In the genomic region with DNA sequence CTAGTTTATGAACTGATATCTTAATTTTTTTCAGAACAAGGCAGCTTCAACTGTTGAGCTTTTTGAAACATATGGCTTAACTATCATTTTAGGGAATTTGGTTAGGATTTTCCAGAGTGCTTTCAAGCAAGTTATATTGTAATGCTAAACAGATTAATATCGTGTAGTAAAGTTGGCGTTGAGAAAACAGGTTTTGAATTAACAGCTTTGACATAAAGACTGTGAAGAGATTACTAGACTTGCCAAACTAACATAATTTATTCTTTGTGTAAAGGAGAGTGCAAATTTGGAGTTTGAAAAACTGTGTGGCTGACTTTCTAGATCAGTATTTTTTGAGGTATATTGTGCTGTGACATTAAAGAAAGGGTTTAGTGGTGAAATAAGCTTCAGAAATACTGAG, we compare ENCODE assay signal across 17 cellular contexts. TPM values are rescaled to one million over a fixed set of nuclear protein-coding genes. Genes with fewer than 3 reads are reported as not detected.
DNase-seq lines count a peak whose midpoint lies in the region; ATAC-seq and TF ChIP-seq lines count a peak whose summit lies in the region.
"Had no signal": no experiment of that assay in that cellular context is flagged by ENCODE, and none has a peak within 500 bp of the region (broad histone marks: within the 10 kb centered on the region; RNA-seq: fewer than 3 reads in every experiment).

No MANE protein-coding gene starts in this region.

- H3K9me3 Mint-ChIP-seq in CD8-positive, alpha-beta memory T cell: no peaks in the 10 kb centered on the region
- peaks cover 4 to 16% (median 11%) of the 10 kb centered on the region in 5 experiments for H3K9me3 Mint-ChIP-seq in brain
- peaks cover 2% of the 10 kb centered on the region for H3K9me3 Mint-ChIP-seq in memory B cell
- H3K9me3 Mint-ChIP-seq in stimulated activated effector memory CD8-positive, alpha-beta T cell treated with anti-CD3 and anti-CD28 coated beads, Interleukin-12 subunit alpha, Interleukin-12 subunit beta, amount 100 ng/mL, for 72 hours: peaks cover 3% of the 10 kb centered on the region

- no peak overlapping the region for H3K27ac ChIP-seq in CD8-positive, alpha-beta memory T cell (ENCODE audit: low read depth, low read length)
- H3K27ac ChIP-seq: WERI-Rb-1 had no signal

- CTCF ChIA-PET in CD8-positive, alpha-beta memory T cell (lab: Charles Lee): interaction anchor here (0.7 to 1.1 kb wide), 2 partner anchors 15 to 43 kb away, joined by 3 to 4 read pairs; no protein-coding TSS in a partner anchor

- no peaks in the 10 kb centered on the region for H3K36me3 ChIP-seq in CD8-positive, alpha-beta memory T cell (ENCODE audit: insufficient read depth, low read length)
- H3K36me3 ChIP-seq: WERI-Rb-1 had no signal

- no peaks in the 10 kb centered on the region for H3K9me3 ChIP-seq in CD8-positive, alpha-beta memory T cell (ENCODE audit: low read length)

- H3K4me3 ChIP-seq in CD8-positive, alpha-beta memory T cell (ENCODE audit: low read length): no peak overlapping the region
- H3K4me3 ChIP-seq: lung, PC-9 had no signal

- ATAC-seq in memory B cell (ENCODE audit: low read depth) (no peak), esophagus mucosa (no peak), omental fat pad (ENCODE audit: low FRiP score) (no peak)
- no peak for ATAC-seq in stimulated activated effector memory CD8-positive, alpha-beta T cell treated with anti-CD3 and anti-CD28 coated beads, Interleukin-12 subunit alpha, Interleukin-12 subunit beta, amount 100 ng/mL, for 72 hours

- TF ChIP-seq CTCF in brain (conservative IDR thresholded peaks at IDR 0.05): no peak
- no peak for TF ChIP-seq CTCF in omental fat pad (IDR thresholded peaks at IDR 0.05)

- no peak overlapping the region for H3K4me3 Mint-ChIP-seq in CD8-positive, alpha-beta memory T cell
- H3K4me3 Mint-ChIP-seq in brain (peak overlapping the region in 2 of 5 experiments; percentile 9 to 19), memory B cell (no peak overlapping the region)
- H3K4me3 Mint-ChIP-seq in stimulated activated effector memory CD8-positive, alpha-beta T cell treated with anti-CD3 and anti-CD28 coated beads, Interleukin-12 subunit alpha, Interleukin-12 subunit beta, amount 100 ng/mL, for 72 hours: no peak overlapping the region

- POLR2A ChIA-PET in CD8-positive, alpha-beta memory T cell (lab: Charles Lee): no interaction called here

- H3K36me3 Mint-ChIP-seq in CD8-positive, alpha-beta memory T cell: peaks cover 4 to 17% (median 4%) of the 10 kb centered on the region in 3 donors
- H3K36me3 Mint-ChIP-seq in brain (peaks cover 51% of the 10 kb centered on the region), memory B cell (peaks cover 18% of the 10 kb centered on the region)
- peaks cover 52% of the 10 kb centered on the region for H3K36me3 Mint-ChIP-seq in stimulated activated effector memory CD8-positive, alpha-beta T cell treated with anti-CD3 and anti-CD28 coated beads, Interleukin-12 subunit alpha, Interleukin-12 subunit beta, amount 100 ng/mL, for 72 hours

- no peaks in the 10 kb centered on the region for H3K27me3 ChIP-seq in CD8-positive, alpha-beta memory T cell (ENCODE audit: insufficient read depth, low read length, poor library complexity, severe bottlenecking)

- DNase-seq in CD8-positive, alpha-beta memory T cell: no peak
- no peak for DNase-seq in memory B cell (ENCODE audit: low spot score in 2 of 2)
- no peak for DNase-seq in stimulated activated effector memory CD8-positive, alpha-beta T cell treated with anti-CD3 and anti-CD28 coated beads, Interleukin-12 subunit alpha, Interleukin-12 subunit beta, amount 100 ng/mL, for 72 hours (ENCODE audit: low spot score in 2 of 2)
- no peak for DNase-seq in NCI-H1048 (lab: John Stamatoyannopoulos, UW)
- DNase-seq in activated CD8-positive, alpha-beta memory T cell treated with anti-CD3 and anti-CD28 coated beads for 24 hours: no peak
- DNase-seq in omental fat pad (ENCODE audit: low spot score): no peak
- DNase-seq: anterior cingulate cortex, dermis blood vessel endothelial cell, GF-D8, Kasumi-1, NCI-H146, occipital lobe, PC-9, WERI-Rb-1 had no signal

- peak overlapping the region in 5 of 8 donors; percentile 17 to 76 (median 68) for H3K27ac Mint-ChIP-seq in CD8-positive, alpha-beta memory T cell
- H3K27ac Mint-ChIP-seq in brain (peak overlapping the region in 4 of 5 experiments; percentile 48 to 89 (median 74)), memory B cell (peak overlapping the region; percentile 19)
- H3K27ac Mint-ChIP-seq in stimulated activated effector memory CD8-positive, alpha-beta T cell treated with anti-CD3 and anti-CD28 coated beads, Interleukin-12 subunit alpha, Interleukin-12 subunit beta, amount 100 ng/mL, for 72 hours: peak overlapping the region; percentile 15

- H3K4me1 Mint-ChIP-seq in CD8-positive, alpha-beta memory T cell: peaks cover 77 to 94% (median 88%) of the 10 kb centered on the region in 3 donors
- H3K4me1 Mint-ChIP-seq in brain: peaks cover 63% of the 10 kb centered on the region
- peaks cover 49% of the 10 kb centered on the region for H3K4me1 Mint-ChIP-seq in memory B cell
- peaks cover 83% of the 10 kb centered on the region for H3K4me1 Mint-ChIP-seq in stimulated activated effector memory CD8-positive, alpha-beta T cell treated with anti-CD3 and anti-CD28 coated beads, Interleukin-12 subunit alpha, Interleukin-12 subunit beta, amount 100 ng/mL, for 72 hours

- no peaks in the 10 kb centered on the region for H3K27me3 Mint-ChIP-seq in CD8-positive, alpha-beta memory T cell
- H3K27me3 Mint-ChIP-seq in brain (peaks cover 3% of the 10 kb centered on the region), memory B cell (no peaks in the 10 kb centered on the region)

- peaks cover 59% of the 10 kb centered on the region for H3K4me1 ChIP-seq in CD8-positive, alpha-beta memory T cell (ENCODE audit: insufficient read depth, low read length)

RNA-seq across cellular contexts. Expression of a gene that starts 17.2 kb away (rescaled TPM):
- 100 to 1,000 TPM; 173 to 176 TPM for total RNA-seq in CD8-positive, alpha-beta memory T cell
- polyA plus RNA-seq in CD8-positive, alpha-beta memory T cell: 151 TPM
- 55.6 TPM for polyA plus RNA-seq in brain (ENCODE audit: insufficient read depth, low read depth, low replicate concordance)
- 157 TPM for total RNA-seq in esophagus mucosa
- 100 to 1,000 TPM; 220 to 320 (median 295) TPM for total RNA-seq in omental fat pad

RNA-seq across cellular contexts. Expression of a gene that starts 53.1 kb away (rescaled TPM):
- total RNA-seq in CD8-positive, alpha-beta memory T cell: under 1 TPM; 0.50 to 0.64 TPM
- polyA plus RNA-seq in CD8-positive, alpha-beta memory T cell: not detected
- polyA plus RNA-seq in brain (ENCODE audit: insufficient read depth, low read depth, low replicate concordance): 2.3 TPM
- 2.4 TPM for total RNA-seq in esophagus mucosa
- 1 to 10 TPM in 2 of 4 donors, under 1 TPM in 2; 0.36 to 1.8 (median 1.1) TPM for total RNA-seq in omental fat pad

Comparison
In these comparisons a context has a peak if more than half of its experiments do, and no peak if none do; other contexts are left out.
1. H3K27ac Mint-ChIP-seq: peak in every context shown above with its lines; median percentile 74 in brain; 68 in CD8-positive, alpha-beta memory T cell; 19 in memory B cell; 15 in stimulated activated effector memory CD8-positive, alpha-beta T cell treated with anti-CD3 and anti-CD28 coated beads, Interleukin-12 subunit alpha, Interleukin-12 subunit beta, amount 100 ng/mL, for 72 hours.